Comparison of ENCODE assay signal across 33 cellular contexts in genomic region chr3:5750874-5751273, GRCh38.
"Had no signal": no experiment of that assay in that cellular context is flagged by ENCODE, and none has a peak within 500 bp of the region (broad histone marks: within the 10 kb centered on the region; RNA-seq: fewer than 3 reads in every experiment).

No MANE protein-coding gene starts in this region.

- H3K27ac ChIP-seq: adrenal gland, body of pancreas, brain microvascular endothelial cell, breast epithelium, VCaP had no signal

- H3K4me3 ChIP-seq: adrenal gland, body of pancreas, breast epithelium had no signal

- H3K27me3 ChIP-seq: adrenal gland, body of pancreas, brain microvascular endothelial cell, breast epithelium had no signal

- FAIRE-seq: astrocyte, TTC549 had no signal

- DNase-seq: activated B cell treated with CpG ODN at 0.5 μM for 24 hours; activated CD4-positive, alpha-beta memory T cell treated with anti-CD3 and anti-CD28 coated beads for 36 hours; activated CD4-positive, alpha-beta T cell treated with anti-CD3 and anti-CD28 coated beads for 4 hours; activated CD4-positive, alpha-beta T cell treated with anti-CD3 and anti-CD28 coated beads, Interleukin-2, amount 10 ng/mL, durations not matched to agents 24 days and 14 days; activated CD4-positive, alpha-beta T cell treated with anti-CD3 and anti-CD28 coated beads, Interleukin-2, amount 50 U/mL, for 1 hour; activated CD4-positive, alpha-beta T cell treated with anti-CD3 and anti-CD28 coated beads, Interleukin-2, amount 50 U/mL, for 4 hours; activated CD4-positive, CD25-positive, alpha-beta regulatory T cell treated with anti-CD3 and anti-CD28 coated beads, Interleukin-2, amount 50 U/mL, for 72 hours; activated CD8-positive, alpha-beta memory T cell treated with anti-CD3 and anti-CD28 coated beads, Interleukin-2, amount 50 U/mL, for 4 hours; activated CD8-positive, alpha-beta T cell treated with anti-CD3 and anti-CD28 coated beads for 36 hours; activated effector memory CD4-positive, alpha-beta T cell treated with anti-CD3 and anti-CD28 coated beads, Interleukin-2, amount 50 U/mL, for 16 hours; activated gamma-delta T cell treated with Interleukin-2 at 50 U/mL for 16 hours; activated naive CD4-positive, alpha-beta T cell; activated naive CD4-positive, alpha-beta T cell treated with anti-CD3 and anti-CD28 coated beads for 36 hours; activated naive CD4-positive, alpha-beta T cell treated with anti-CD3 and anti-CD28 coated beads, Interleukin-2, amount 50 U/mL, for 16 hours; activated naive CD8-positive, alpha-beta T cell treated with anti-CD3 and anti-CD28 coated beads for 36 hours; activated T-cell treated with anti-CD3 and anti-CD28 coated beads for 4 hours; activated T-cell treated with anti-CD3 and anti-CD28 coated beads, Interleukin-2, amount 50 U/mL, for 1 hour; activated T-cell treated with anti-CD3 and anti-CD28 coated beads, Interleukin-2, amount 50 U/mL, for 4 hours; activated T-cell treated with anti-CD3 and anti-CD28 coated beads, Interleukin-2, amount 50 U/mL, for 72 hours; adrenal gland; amniotic stem cell; aorta; body of pancreas; brain microvascular endothelial cell; central memory CD4-positive, alpha-beta T cell; T-helper 2 cell; T-helper 9 cell had no signal

- ATAC-seq: activated CD8-positive, alpha-beta T cell treated with anti-CD3 and anti-CD28 coated beads for 36 hours; activated naive CD4-positive, alpha-beta T cell treated with anti-CD3 and anti-CD28 coated beads, Interleukin-2, amount 50 U/mL, for 72 hours; activated T-cell treated with anti-CD3 and anti-CD28 coated beads, Interleukin-2, amount 50 U/mL, for 4 hours; activated T-helper 17 cell treated with anti-CD3 and anti-CD28 coated beads, Interleukin-2, amount 50 U/mL, for 72 hours; body of pancreas had no signal

- H3K36me3 ChIP-seq: adrenal gland, brain microvascular endothelial cell, breast epithelium had no signal

- H3K4me1 ChIP-seq: adrenal gland, body of pancreas, breast epithelium had no signal

- H3K9me3 ChIP-seq: adrenal gland, body of pancreas, breast epithelium had no signal
